ENCODE assay signal across 8 cellular contexts in the genomic region with DNA sequence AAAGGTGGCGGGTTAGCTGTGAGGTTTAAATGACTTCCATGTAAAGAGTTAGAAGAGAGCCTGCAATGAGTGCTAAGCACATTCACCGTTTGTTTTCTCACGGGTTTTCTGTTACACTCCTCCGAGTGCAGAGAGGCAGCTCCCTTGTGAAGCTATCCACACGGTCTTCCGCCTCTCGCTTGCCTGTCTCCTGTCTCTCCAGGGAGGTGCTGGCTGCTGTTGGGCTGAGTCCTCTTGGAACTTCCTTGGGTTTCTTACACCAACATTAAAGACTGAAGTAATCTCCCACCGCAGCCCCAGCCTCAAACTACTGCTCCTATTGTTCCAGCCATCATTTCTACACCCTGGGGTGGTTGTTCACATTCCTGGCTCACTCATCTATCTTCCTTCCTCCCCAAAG. TPM values are rescaled to one million over a fixed set of nuclear protein-coding genes. Genes with fewer than 3 reads are reported as not detected.
DNase-seq lines count a peak whose midpoint lies in the region; ATAC-seq and TF ChIP-seq lines count a peak whose summit lies in the region.

No MANE protein-coding gene starts in this region.

- peak overlapping the region; percentile 8 for H3K4me3 ChIP-seq in CD8-positive, alpha-beta T cell (ENCODE audit: low read depth, low read length)
- no peak overlapping the region for H3K4me3 ChIP-seq in coronary artery

- intact Hi-C loops in CD8-positive, alpha-beta T cell (cut with DNase I, micrococcal nuclease): loop anchor here in 1 of 2 experiments (2.0 kb wide), 1 partner anchor 14 kb away; a partner anchor contains a TSS

- no peaks in the 10 kb centered on the region for H3K9me3 ChIP-seq in CD8-positive, alpha-beta T cell (ENCODE audit: low read length)

- peaks cover 94% of the 10 kb centered on the region for H3K4me1 ChIP-seq in CD8-positive, alpha-beta T cell (ENCODE audit: insufficient read depth, low read length)

- no peak for TF ChIP-seq CTCF in CD8-positive, alpha-beta T cell (IDR thresholded peaks at IDR 0.05)
- no peak for TF ChIP-seq CTCF in coronary artery (IDR thresholded peaks at IDR 0.05)
- TF ChIP-seq CTCF in neural crest cell (conservative IDR thresholded peaks at IDR 0.05): no peak

- H3K9me3 Mint-ChIP-seq in CD8-positive, alpha-beta T cell: no peaks in the 10 kb centered on the region
- no peaks in the 10 kb centered on the region for H3K9me3 Mint-ChIP-seq in neural crest cell

- H3K27me3 ChIP-seq in CD8-positive, alpha-beta T cell (ENCODE audit: insufficient read depth, low read length): no peaks in the 10 kb centered on the region

- POLR2A ChIA-PET in CD8-positive, alpha-beta T cell (lab: Charles Lee): interaction anchor here (0.6 to 2.3 kb wide), 5 partner anchors 9 to 1477 kb away, joined by 4 to 10 read pairs (median 5); a partner anchor contains a TSS

- H3K27ac Mint-ChIP-seq in CD8-positive, alpha-beta T cell: peak overlapping the region; percentile 93
- H3K27ac Mint-ChIP-seq in neural crest cell (ENCODE audit: unreplicated experiment): peak overlapping the region; percentile 31

- H3K27ac ChIP-seq in CD8-positive, alpha-beta T cell (ENCODE audit: low read depth, low read length): peak overlapping the region; percentile 39
- peak overlapping the region; percentile 22 to 97 for H3K27ac ChIP-seq in coronary artery

- no peaks in the 10 kb centered on the region for H3K36me3 ChIP-seq in CD8-positive, alpha-beta T cell (ENCODE audit: insufficient read depth, low read length)

- H3K4me1 Mint-ChIP-seq in CD8-positive, alpha-beta T cell (ENCODE audit: low read depth): peaks cover 97% of the 10 kb centered on the region
- H3K4me1 Mint-ChIP-seq in neural crest cell: peaks cover 49% of the 10 kb centered on the region

- DNase-seq in CD8-positive, alpha-beta T cell: no peak
- peak; percentile 43 for DNase-seq in NCI-H187 treated with DMSO at 0.1 percent for 48 hours (lab: John Stamatoyannopoulos, UW)
- no peak for DNase-seq in coronary artery (ENCODE audit: low spot score)
- DNase-seq in neural crest cell (ENCODE audit: low read depth, low spot score): no peak
- DNase-seq in amygdala (lab: John Stamatoyannopoulos, UW): no peak
- DNase-seq in amniotic stem cell (lab: John Stamatoyannopoulos, UW): no peak
- DNase-seq in ecto neural progenitor cell (ENCODE audit: low spot score): no peak

- no peaks in the 10 kb centered on the region for H3K27me3 Mint-ChIP-seq in CD8-positive, alpha-beta T cell (ENCODE audit: low read depth)
- no peaks in the 10 kb centered on the region for H3K27me3 Mint-ChIP-seq in neural crest cell (ENCODE audit: low read depth)

- ATAC-seq in CD8-positive, alpha-beta T cell: no peak
- ATAC-seq in HG02610 (IDR thresholded peaks at IDR 0.05; ENCODE audit: unreplicated experiment): no peak

- CTCF ChIA-PET in CD8-positive, alpha-beta T cell (lab: Charles Lee): interaction anchor here (1.3 kb wide), 1 partner anchor 32 kb away, joined by 4 read pairs; no protein-coding TSS in a partner anchor

- peaks cover 28% of the 10 kb centered on the region for H3K36me3 Mint-ChIP-seq in CD8-positive, alpha-beta T cell
- H3K36me3 Mint-ChIP-seq in neural crest cell (ENCODE audit: low read depth): no peaks in the 10 kb centered on the region

- H3K4me3 Mint-ChIP-seq in CD8-positive, alpha-beta T cell: peak overlapping the region; percentile 71
- no peak overlapping the region for H3K4me3 Mint-ChIP-seq in neural crest cell

RNA-seq across cellular contexts. Expression of a gene that starts 14.3 kb away (rescaled TPM):
- 10 to 100 TPM; 76.8 to 84.4 TPM for total RNA-seq in CD8-positive, alpha-beta T cell
- total RNA-seq in neural crest cell: 21.1 and 23.3 TPM in 2 replicates

RNA-seq across cellular contexts. Expression of a gene that starts 41.3 kb away (rescaled TPM):
- 10 to 100 TPM; 13.0 to 14.2 TPM for total RNA-seq in CD8-positive, alpha-beta T cell
- total RNA-seq in neural crest cell: 27.3 and 27.8 TPM in 2 replicates
